ENCODE assay signal across 8 cellular contexts in the genomic region with DNA sequence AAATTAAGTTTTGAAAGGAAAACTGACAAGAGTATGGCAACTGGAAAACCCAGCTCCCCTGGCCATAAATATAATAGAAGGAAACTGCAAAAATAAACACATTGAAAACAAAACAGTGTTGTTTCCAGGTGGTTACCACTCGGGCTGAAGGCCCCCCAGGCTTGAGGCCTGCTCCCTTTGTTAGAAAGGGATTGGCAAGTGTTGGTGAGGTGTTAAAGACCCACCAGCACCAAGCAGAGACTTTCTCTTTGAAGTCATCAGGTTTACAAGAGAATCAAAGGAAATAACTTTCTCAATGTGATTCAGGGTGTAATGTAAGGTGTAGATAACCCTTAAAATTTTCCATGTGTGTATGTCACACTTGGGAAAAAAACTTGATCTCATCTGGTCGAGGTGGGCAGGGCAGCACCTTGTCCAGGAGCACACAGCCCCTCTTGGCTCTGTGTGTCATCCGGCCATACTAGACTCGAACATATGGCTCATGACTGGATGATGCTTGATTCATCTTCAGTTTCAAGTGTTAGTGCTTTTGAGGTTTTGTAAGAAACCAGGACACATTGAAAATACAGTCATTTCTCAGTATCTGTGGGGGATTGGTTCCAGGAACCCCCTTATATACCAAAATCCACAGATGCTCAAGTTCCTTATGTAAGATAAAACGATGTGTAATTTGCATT. TPM values are rescaled to one million over a fixed set of nuclear protein-coding genes. Genes with fewer than 3 reads are reported as not detected.
DNase-seq lines count a peak whose midpoint lies in the region; ATAC-seq, FAIRE-seq and TF ChIP-seq lines count a peak whose summit lies in the region.

No MANE protein-coding gene starts in this region.

- no peaks in the 10 kb centered on the region for H3K9me3 Mint-ChIP-seq in dendritic cell treated with granulocyte-macrophage colony-stimulating factor and Interleukin-4, amounts not matched to agents 40 ng/mL and 50 ng/mL, for 4 days

- no peak for TF ChIP-seq POLR2A in GM12891 (IDR thresholded peaks at IDR 0.05; ENCODE audit: low read depth, low read length)
- no peak for TF ChIP-seq POLR2A in gastrocnemius medialis (IDR thresholded peaks at IDR 0.05)

- H3K27ac ChIP-seq in gastrocnemius medialis, result peak overlapping the region; percentile 98 to 100 (median 99)

- FAIRE-seq in GM12891 (lab: Jason Lieb, UNC), result peak; percentile 77

- in situ Hi-C loops in gastrocnemius medialis (cut with MboI; ENCODE audit: low sequenced_read_pairs in 4 of 4), result loop anchor here in 1 of 4 donors (25.0 kb wide), 1 partner anchor 1157 kb away; no protein-coding TSS in a partner anchor

- no peaks in the 10 kb centered on the region for H3K27me3 Mint-ChIP-seq in dendritic cell treated with granulocyte-macrophage colony-stimulating factor and Interleukin-4, amounts not matched to agents 40 ng/mL and 50 ng/mL, for 4 days

- no peaks in the 10 kb centered on the region for H3K27me3 ChIP-seq in gastrocnemius medialis

- peak overlapping the region; percentile 25 for H3K27ac Mint-ChIP-seq in dendritic cell treated with granulocyte-macrophage colony-stimulating factor and Interleukin-4, amounts not matched to agents 40 ng/mL and 50 ng/mL, for 4 days

- no peak overlapping the region for H3K4me3 ChIP-seq in gastrocnemius medialis

- DNase-seq in GM12891 (ENCODE audit: insufficient read length, low spot score) (no peak), OCI-M1 (lab: John Stamatoyannopoulos, UW) (peak; percentile 42), gastrocnemius medialis (no peak), NCI-H146 (lab: John Stamatoyannopoulos, UW) (no peak), NCI-H510A (lab: John Stamatoyannopoulos, UW) (no peak)

- H3K4me1 Mint-ChIP-seq in dendritic cell treated with granulocyte-macrophage colony-stimulating factor and Interleukin-4, amounts not matched to agents 40 ng/mL and 50 ng/mL, for 4 days (ENCODE audit: low read depth), result peaks cover 72% of the 10 kb centered on the region

- intact Hi-C loops in dendritic cell treated with granulocyte-macrophage colony-stimulating factor and Interleukin-4, amounts not matched to agents 40 ng/mL and 50 ng/mL, for 4 days (cut with micrococcal nuclease), result no loop called here
- intact Hi-C loops in gastrocnemius medialis (cut with DNase I; ENCODE audit: low total_unique reads), result loop anchor here (10.0 kb wide), 1 partner anchor 750 kb away; a partner anchor contains a TSS

- H3K36me3 ChIP-seq in gastrocnemius medialis, result no peaks in the 10 kb centered on the region

- ATAC-seq in gastrocnemius medialis, result no peak
- ATAC-seq in GM21529 (IDR thresholded peaks at IDR 0.05; ENCODE audit: unreplicated experiment), result no peak
- no peak for ATAC-seq in GM21390 (IDR thresholded peaks at IDR 0.05; ENCODE audit: unreplicated experiment)

- H3K4me1 ChIP-seq in gastrocnemius medialis, result peaks cover 97 to 98% of the 10 kb centered on the region in 2 donors

- H3K9me3 ChIP-seq in gastrocnemius medialis, result no peaks in the 10 kb centered on the region

- H3K36me3 Mint-ChIP-seq in dendritic cell treated with granulocyte-macrophage colony-stimulating factor and Interleukin-4, amounts not matched to agents 40 ng/mL and 50 ng/mL, for 4 days (ENCODE audit: low read depth), result peaks cover 53% of the 10 kb centered on the region

- TF ChIP-seq CTCF in gastrocnemius medialis (IDR thresholded peaks at IDR 0.05 in 4 of 5, conservative IDR thresholded peaks at IDR 0.05 in 1 of 5), result no peak

- no peak overlapping the region for H3K4me3 Mint-ChIP-seq in dendritic cell treated with granulocyte-macrophage colony-stimulating factor and Interleukin-4, amounts not matched to agents 40 ng/mL and 50 ng/mL, for 4 days

TF ChIP-seq in GM12891, 5 proteins besides CTCF, POLR2A, EP300 and RAD21:
- TF ChIP-seq PAX5 (IDR thresholded peaks at IDR 0.05; ENCODE audit: insufficient read depth, low read length, severe bottlenecking), result no peak
- no peak for TF ChIP-seq SPI1 (IDR thresholded peaks at IDR 0.05; ENCODE audit: low read depth, low read length)
- no peak for TF ChIP-seq POLR2AphosphoS5 (IDR thresholded peaks at IDR 0.05; ENCODE audit: low read depth, low read length)
- no peak for TF ChIP-seq TAF1 (IDR thresholded peaks at IDR 0.05; ENCODE audit: low read depth, low read length)
- no peak for TF ChIP-seq POU2F2 (IDR thresholded peaks at IDR 0.05; ENCODE audit: low read depth, low read length)

RNA-seq across cellular contexts. Expression of a gene that starts 7.8 kb away (rescaled TPM):
- polyA plus RNA-seq in GM12891 (2012; ENCODE audit: low read depth, missing spikeins), result 122 TPM
- total RNA-seq in gastrocnemius medialis, result 10 to 100 TPM; 32.0 to 85.3 (median 63.9) TPM

RNA-seq across cellular contexts. Expression of a gene that starts 36.3 kb away (rescaled TPM):
- 367 TPM for polyA plus RNA-seq in GM12891 (2012; ENCODE audit: low read depth, missing spikeins)
- 100 to 1,000 TPM; 619 to 975 (median 681) TPM for total RNA-seq in gastrocnemius medialis

RNA-seq across cellular contexts. Expression of a gene that starts 37.5 kb away (rescaled TPM):
- 123 TPM for polyA plus RNA-seq in GM12891 (2012; ENCODE audit: low read depth, missing spikeins)
- under 1 TPM in 3 of 4 donors, not detected in 1; 0.31 to 0.97 (median 0.78) TPM for total RNA-seq in gastrocnemius medialis
